In genomic region chr9:110114086-110114887, GRCh38 we compare ENCODE assay signal across 1 cellular context.
TF ChIP-seq lines count a peak whose summit lies in the region.

No MANE protein-coding gene starts in this region.

TF ChIP-seq in HepG2, 621 proteins besides CTCF, POLR2A, EP300 and RAD21 (continued from another document):
- TF ChIP-seq ETV5 (CRISPR knock-in tag; IDR thresholded peaks at IDR 0.05; ENCODE audit: borderline replicate concordance) (peak; percentile 59; the same call in 1 of the 2 replicates), FOXA3 (CRISPR knock-in tag; IDR thresholded peaks at IDR 0.05) (peak; percentile 80), ZFP36L1 (CRISPR knock-in tag; IDR thresholded peaks at IDR 0.05) (no peak), NR2F2 (IDR thresholded peaks at IDR 0.05; ENCODE audit: borderline replicate concordance, low read depth) (0 out of 2 replicates have a peak, but pooled peaks have one; percentile 26), SALL1 (CRISPR knock-in tag; IDR thresholded peaks at IDR 0.05) (0 out of 2 replicates have a peak, but pooled peaks have one; percentile 26), PPARG (CRISPR knock-in tag; conservative IDR thresholded peaks at IDR 0.05) (peak; percentile 40; the same call in 1 of the 2 replicates), TCF7 (IDR thresholded peaks at IDR 0.05; ENCODE audit: low read depth) (peak; percentile 86), KDM2A (CRISPR knock-in tag; IDR thresholded peaks at IDR 0.05; ENCODE audit: borderline replicate concordance, low read depth) (no peak), HOMEZ (CRISPR knock-in tag; IDR thresholded peaks at IDR 0.05; ENCODE audit: low read depth) (peak; percentile 32; the same call in 1 of the 2 replicates)
- TF ChIP-seq, protein P1, sequence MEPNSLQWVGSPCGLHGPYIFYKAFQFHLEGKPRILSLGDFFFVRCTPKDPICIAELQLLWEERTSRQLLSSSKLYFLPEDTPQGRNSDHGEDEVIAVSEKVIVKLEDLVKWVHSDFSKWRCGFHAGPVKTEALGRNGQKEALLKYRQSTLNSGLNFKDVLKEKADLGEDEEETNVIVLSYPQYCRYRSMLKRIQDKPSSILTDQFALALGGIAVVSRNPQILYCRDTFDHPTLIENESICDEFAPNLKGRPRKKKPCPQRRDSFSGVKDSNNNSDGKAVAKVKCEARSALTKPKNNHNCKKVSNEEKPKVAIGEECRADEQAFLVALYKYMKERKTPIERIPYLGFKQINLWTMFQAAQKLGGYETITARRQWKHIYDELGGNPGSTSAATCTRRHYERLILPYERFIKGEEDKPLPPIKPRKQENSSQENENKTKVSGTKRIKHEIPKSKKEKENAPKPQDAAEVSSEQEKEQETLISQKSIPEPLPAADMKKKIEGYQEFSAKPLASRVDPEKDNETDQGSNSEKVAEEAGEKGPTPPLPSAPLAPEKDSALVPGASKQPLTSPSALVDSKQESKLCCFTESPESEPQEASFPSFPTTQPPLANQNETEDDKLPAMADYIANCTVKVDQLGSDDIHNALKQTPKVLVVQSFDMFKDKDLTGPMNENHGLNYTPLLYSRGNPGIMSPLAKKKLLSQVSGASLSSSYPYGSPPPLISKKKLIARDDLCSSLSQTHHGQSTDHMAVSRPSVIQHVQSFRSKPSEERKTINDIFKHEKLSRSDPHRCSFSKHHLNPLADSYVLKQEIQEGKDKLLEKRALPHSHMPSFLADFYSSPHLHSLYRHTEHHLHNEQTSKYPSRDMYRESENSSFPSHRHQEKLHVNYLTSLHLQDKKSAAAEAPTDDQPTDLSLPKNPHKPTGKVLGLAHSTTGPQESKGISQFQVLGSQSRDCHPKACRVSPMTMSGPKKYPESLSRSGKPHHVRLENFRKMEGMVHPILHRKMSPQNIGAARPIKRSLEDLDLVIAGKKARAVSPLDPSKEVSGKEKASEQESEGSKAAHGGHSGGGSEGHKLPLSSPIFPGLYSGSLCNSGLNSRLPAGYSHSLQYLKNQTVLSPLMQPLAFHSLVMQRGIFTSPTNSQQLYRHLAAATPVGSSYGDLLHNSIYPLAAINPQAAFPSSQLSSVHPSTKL (CRISPR knock-in tag; IDR thresholded peaks at IDR 0.05), result peak; percentile 61; the same call in 1 of the 2 replicates
TF ChIP-seq in HepG2: peak in this region for 33.
